14 cellular contexts compared by ENCODE assay signal in genomic region chr1:193241132-193241827, GRCh38. TPM values are rescaled to one million over a fixed set of nuclear protein-coding genes. Genes with fewer than 3 reads are reported as not detected.
A peak's percentile ranks its signal among the peaks of the same experiment; 100 is the strongest.
DNase-seq lines count a peak whose midpoint lies in the region; ATAC-seq and TF ChIP-seq lines count a peak whose summit lies in the region.
"Had no signal": no experiment of that assay in that cellular context is flagged by ENCODE, and none has a peak within 500 bp of the region (broad histone marks: within the 10 kb centered on the region; RNA-seq: fewer than 3 reads in every experiment).

No MANE protein-coding gene starts in this region.

- POLR2A ChIA-PET in T-cell (lab: Charles Lee): no interaction called here
- POLR2A ChIA-PET in naive thymus-derived CD4-positive, alpha-beta T cell (lab: Charles Lee): no interaction called here
- POLR2A ChIA-PET in WTC11 (lab: Charles Lee): no interaction called here

- ATAC-seq in GM18508 (IDR thresholded peaks at IDR 0.05; ENCODE audit: insufficient read depth, unreplicated experiment) (peak; percentile 55), GM21447 (IDR thresholded peaks at IDR 0.05; ENCODE audit: unreplicated experiment) (peak; percentile 54), T-cell (replicated peaks in 1 of 4) (peak in 1 of 4 experiments; percentile 56), GM18511 (IDR thresholded peaks at IDR 0.05; ENCODE audit: unreplicated experiment) (no peak), WTC11 (no peak)
- ATAC-seq in naive thymus-derived CD4-positive, alpha-beta T cell: peak; percentile 14
- ATAC-seq: foreskin keratinocyte had no signal

- intact Hi-C loops in naive thymus-derived CD4-positive, alpha-beta T cell (cut with micrococcal nuclease): loop anchor here in 1 of 2 donors (5.0 kb wide), 1 partner anchor 34 kb away; no protein-coding TSS in a partner anchor

- no peaks in the 10 kb centered on the region for H3K27me3 ChIP-seq in naive thymus-derived CD4-positive, alpha-beta T cell (ENCODE audit: control insufficient read depth in 2 of 2, insufficient read depth in 2 of 2, low read length in 2 of 2)
- H3K27me3 ChIP-seq: ascending aorta, foreskin keratinocyte had no signal

- H3K27ac ChIP-seq in naive thymus-derived CD4-positive, alpha-beta T cell (ENCODE audit: low read depth, low read length): no peak overlapping the region
- H3K27ac ChIP-seq: ascending aorta, foreskin keratinocyte had no signal

- H3K4me3 Mint-ChIP-seq in T-cell (peak overlapping the region in 2 of 3 donors; percentile 2 to 21), WTC11 (no peak overlapping the region)
- H3K4me3 Mint-ChIP-seq in naive thymus-derived CD4-positive, alpha-beta T cell: peak overlapping the region in 1 of 10 donors; percentile 66

- no peaks in the 10 kb centered on the region for H3K9me3 ChIP-seq in naive thymus-derived CD4-positive, alpha-beta T cell (ENCODE audit: control insufficient read depth in 2 of 3, low read length in 3 of 3)
- H3K9me3 ChIP-seq: ascending aorta had no signal

- peaks cover 0 to 17% (median under 1%) of the 10 kb centered on the region in 3 experiments for H3K36me3 ChIP-seq in naive thymus-derived CD4-positive, alpha-beta T cell (ENCODE audit: control insufficient read depth in 2 of 3, insufficient read depth in 3 of 3, low read length in 3 of 3)

- H3K4me1 ChIP-seq in naive thymus-derived CD4-positive, alpha-beta T cell (ENCODE audit: control insufficient read depth in 2 of 2, insufficient read depth in 2 of 2, low read length in 2 of 2): peaks cover 0 to 8% of the 10 kb centered on the region in 2 donors
- H3K4me1 ChIP-seq: ascending aorta, foreskin keratinocyte had no signal

- CTCF ChIA-PET in T-cell (lab: Charles Lee) (no interaction called here), WTC11 (lab: Charles Lee) (no interaction called here)
- CTCF ChIA-PET in naive thymus-derived CD4-positive, alpha-beta T cell (lab: Charles Lee): no interaction called here

- H3K4me1 Mint-ChIP-seq in T-cell (peaks cover 34 to 51% (median 50%) of the 10 kb centered on the region in 3 donors), WTC11 (no peaks in the 10 kb centered on the region)
- peaks cover 9 to 41% (median 33%) of the 10 kb centered on the region in 7 donors for H3K4me1 Mint-ChIP-seq in naive thymus-derived CD4-positive, alpha-beta T cell

- DNase-seq in T-cell (no peak), middle frontal gyrus (ENCODE audit: extremely low spot score, low spot score) (no peak), WTC11 (ENCODE audit: low spot score) (no peak)
- no peak for DNase-seq in naive thymus-derived CD4-positive, alpha-beta T cell
- DNase-seq: foreskin keratinocyte, GDM1, NCI-H1092 treated with DMSO at 0.1 percent for 48 hours, NCI-H446 treated with DMSO at 0.1 percent for 48 hours, RPMI8226 had no signal

- TF ChIP-seq CTCF in WTC11 (IDR thresholded peaks at IDR 0.05): no peak

- H3K27ac Mint-ChIP-seq in T-cell: peak overlapping the region; percentile 50 to 75
- peak overlapping the region in 7 of 9 donors; percentile 7 to 84 (median 39) for H3K27ac Mint-ChIP-seq in naive thymus-derived CD4-positive, alpha-beta T cell
- H3K27ac Mint-ChIP-seq in WTC11: no peak overlapping the region

- no peak overlapping the region for H3K4me3 ChIP-seq in naive thymus-derived CD4-positive, alpha-beta T cell (ENCODE audit: low read length)
- H3K4me3 ChIP-seq: ascending aorta had no signal

- H3K36me3 Mint-ChIP-seq in T-cell (peaks cover 74% of the 10 kb centered on the region), WTC11 (peaks cover 7% of the 10 kb centered on the region)
- H3K36me3 Mint-ChIP-seq in naive thymus-derived CD4-positive, alpha-beta T cell: peaks cover 25 to 81% (median 67%) of the 10 kb centered on the region in 5 donors

- H3K27me3 Mint-ChIP-seq in T-cell (no peaks in the 10 kb centered on the region), WTC11 (ENCODE audit: low read depth) (no peaks in the 10 kb centered on the region; the same call in 1 of the 2 replicates)
- no peaks in the 10 kb centered on the region for H3K27me3 Mint-ChIP-seq in naive thymus-derived CD4-positive, alpha-beta T cell

- H3K9me3 Mint-ChIP-seq in T-cell: no peaks in the 10 kb centered on the region
- H3K9me3 Mint-ChIP-seq in naive thymus-derived CD4-positive, alpha-beta T cell: peaks cover 0 to 26% (median 0%) of the 10 kb centered on the region in 11 donors
- no peaks in the 10 kb centered on the region for H3K9me3 Mint-ChIP-seq in WTC11

TF ChIP-seq in WTC11, 78 proteins besides CTCF, POLR2A, EP300 and RAD21:
- TF ChIP-seq TEAD4 (CRISPR knock-in tag; IDR thresholded peaks at IDR 0.05) (no peak), MYBL2 (CRISPR knock-in tag; IDR thresholded peaks at IDR 0.05) (no peak), AR (CRISPR knock-in tag; IDR thresholded peaks at IDR 0.05) (no peak), PRRX2 (CRISPR knock-in tag; IDR thresholded peaks at IDR 0.05) (no peak), ZNF232 (CRISPR knock-in tag; IDR thresholded peaks at IDR 0.05) (no peak), NR1H2 (CRISPR knock-in tag; IDR thresholded peaks at IDR 0.05) (no peak), GTF2I (CRISPR knock-in tag; conservative IDR thresholded peaks at IDR 0.05) (no peak)
- TF ChIP-seq, protein P1, sequence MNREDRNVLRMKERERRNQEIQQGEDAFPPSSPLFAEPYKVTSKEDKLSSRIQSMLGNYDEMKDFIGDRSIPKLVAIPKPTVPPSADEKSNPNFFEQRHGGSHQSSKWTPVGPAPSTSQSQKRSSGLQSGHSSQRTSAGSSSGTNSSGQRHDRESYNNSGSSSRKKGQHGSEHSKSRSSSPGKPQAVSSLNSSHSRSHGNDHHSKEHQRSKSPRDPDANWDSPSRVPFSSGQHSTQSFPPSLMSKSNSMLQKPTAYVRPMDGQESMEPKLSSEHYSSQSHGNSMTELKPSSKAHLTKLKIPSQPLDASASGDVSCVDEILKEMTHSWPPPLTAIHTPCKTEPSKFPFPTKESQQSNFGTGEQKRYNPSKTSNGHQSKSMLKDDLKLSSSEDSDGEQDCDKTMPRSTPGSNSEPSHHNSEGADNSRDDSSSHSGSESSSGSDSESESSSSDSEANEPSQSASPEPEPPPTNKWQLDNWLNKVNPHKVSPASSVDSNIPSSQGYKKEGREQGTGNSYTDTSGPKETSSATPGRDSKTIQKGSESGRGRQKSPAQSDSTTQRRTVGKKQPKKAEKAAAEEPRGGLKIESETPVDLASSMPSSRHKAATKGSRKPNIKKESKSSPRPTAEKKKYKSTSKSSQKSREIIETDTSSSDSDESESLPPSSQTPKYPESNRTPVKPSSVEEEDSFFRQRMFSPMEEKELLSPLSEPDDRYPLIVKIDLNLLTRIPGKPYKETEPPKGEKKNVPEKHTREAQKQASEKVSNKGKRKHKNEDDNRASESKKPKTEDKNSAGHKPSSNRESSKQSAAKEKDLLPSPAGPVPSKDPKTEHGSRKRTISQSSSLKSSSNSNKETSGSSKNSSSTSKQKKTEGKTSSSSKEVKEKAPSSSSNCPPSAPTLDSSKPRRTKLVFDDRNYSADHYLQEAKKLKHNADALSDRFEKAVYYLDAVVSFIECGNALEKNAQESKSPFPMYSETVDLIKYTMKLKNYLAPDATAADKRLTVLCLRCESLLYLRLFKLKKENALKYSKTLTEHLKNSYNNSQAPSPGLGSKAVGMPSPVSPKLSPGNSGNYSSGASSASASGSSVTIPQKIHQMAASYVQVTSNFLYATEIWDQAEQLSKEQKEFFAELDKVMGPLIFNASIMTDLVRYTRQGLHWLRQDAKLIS (CRISPR knock-in tag; IDR thresholded peaks at IDR 0.05; ENCODE audit: borderline replicate concordance): no peak
- TF ChIP-seq, protein P2, sequence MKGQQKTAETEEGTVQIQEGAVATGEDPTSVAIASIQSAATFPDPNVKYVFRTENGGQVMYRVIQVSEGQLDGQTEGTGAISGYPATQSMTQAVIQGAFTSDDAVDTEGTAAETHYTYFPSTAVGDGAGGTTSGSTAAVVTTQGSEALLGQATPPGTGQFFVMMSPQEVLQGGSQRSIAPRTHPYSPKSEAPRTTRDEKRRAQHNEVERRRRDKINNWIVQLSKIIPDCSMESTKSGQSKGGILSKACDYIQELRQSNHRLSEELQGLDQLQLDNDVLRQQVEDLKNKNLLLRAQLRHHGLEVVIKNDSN (CRISPR knock-in tag; IDR thresholded peaks at IDR 0.05): no peak
- TF ChIP-seq, protein P3, sequence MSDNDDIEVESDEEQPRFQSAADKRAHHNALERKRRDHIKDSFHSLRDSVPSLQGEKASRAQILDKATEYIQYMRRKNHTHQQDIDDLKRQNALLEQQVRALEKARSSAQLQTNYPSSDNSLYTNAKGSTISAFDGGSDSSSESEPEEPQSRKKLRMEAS (CRISPR knock-in tag; IDR thresholded peaks at IDR 0.05): no peak

RNA-seq across cellular contexts. Expression of gene B3GALT2, which starts 54.9 kb away (rescaled TPM):
- 10 to 100 TPM in 2 of 5 donors, 1 to 10 TPM in 2, under 1 TPM in 1; 0.15 to 16.6 (median 3.4) TPM for total RNA-seq in T-cell
- total RNA-seq in naive thymus-derived CD4-positive, alpha-beta T cell: 1 to 10 TPM in 1 of 5 experiments, under 1 TPM in 3, not detected in 1; 0.27 to 3.2 (median 0.59) TPM
- polyA plus RNA-seq in naive thymus-derived CD4-positive, alpha-beta T cell: under 1 TPM; 0.07 to 0.10 TPM
- total RNA-seq in WTC11 (2021): 0.05 TPM in 1 of 3 replicates, not detected in the others
- total RNA-seq: ascending aorta, foreskin keratinocyte had no signal
- polyA plus RNA-seq: foreskin keratinocyte, keratinocyte had no signal

Comparison
In these comparisons a context has a peak if more than half of its experiments do, and no peak if none do; other contexts are left out.
1. ATAC-seq: peak in GM18508 (single experiment), GM21447 (single experiment) and naive thymus-derived CD4-positive, alpha-beta T cell (single experiment); none in GM18511 (single experiment) and WTC11 (single experiment).